10 cellular contexts compared by ENCODE assay signal in genomic region chr12:13173012-13173441, GRCh38. TPM values are rescaled to one million over a fixed set of nuclear protein-coding genes. Genes with fewer than 3 reads are reported as not detected.
A peak's percentile ranks its signal among the peaks of the same experiment; 100 is the strongest.
DNase-seq lines count a peak whose midpoint lies in the region; ATAC-seq and TF ChIP-seq lines count a peak whose summit lies in the region.
"Had no signal": no experiment of that assay in that cellular context is flagged by ENCODE, and none has a peak within 500 bp of the region (broad histone marks: within the 10 kb centered on the region; RNA-seq: fewer than 3 reads in every experiment).

No MANE protein-coding gene starts in this region.

- WGBS in gastroesophageal sphincter (ENCODE audit: low coverage in 1 of 2), 2 donors: 60 to 91% methylated on average over 4 to 5 of the region's 5 CpGs

- H3K4me3 ChIP-seq in gastroesophageal sphincter (no peak overlapping the region), gastrocnemius medialis (no peak overlapping the region), MG63 (no peak overlapping the region)
- H3K4me3 ChIP-seq: prostate gland had no signal

- in situ Hi-C loops in gastrocnemius medialis (cut with MboI; ENCODE audit: low sequenced_read_pairs in 4 of 4): no loop called here

- TF ChIP-seq POLR2A in gastroesophageal sphincter (IDR thresholded peaks at IDR 0.05) (no peak), gastrocnemius medialis (IDR thresholded peaks at IDR 0.05) (no peak)

- H3K36me3 Mint-ChIP-seq in activated T-helper 17 cell treated with anti-CD3 and anti-CD28 coated beads, Interleukin-2, amount 50 U/mL, for 72 hours (ENCODE audit: low read depth): no peaks in the 10 kb centered on the region

- TF ChIP-seq CTCF in gastroesophageal sphincter (IDR thresholded peaks at IDR 0.05): no peak
- TF ChIP-seq CTCF in gastrocnemius medialis (IDR thresholded peaks at IDR 0.05 in 4 of 5, conservative IDR thresholded peaks at IDR 0.05 in 1 of 5): no peak

- peaks cover 16% of the 10 kb centered on the region for H3K4me1 Mint-ChIP-seq in activated T-helper 17 cell treated with anti-CD3 and anti-CD28 coated beads, Interleukin-2, amount 50 U/mL, for 72 hours

- H3K27me3 Mint-ChIP-seq in activated T-helper 17 cell treated with anti-CD3 and anti-CD28 coated beads, Interleukin-2, amount 50 U/mL, for 72 hours: peaks cover 20% of the 10 kb centered on the region

- intact Hi-C loops in gastrocnemius medialis (cut with DNase I; ENCODE audit: low total_unique reads): no loop called here

- H3K4me1 ChIP-seq in gastroesophageal sphincter (peaks cover 0 to 27% (median 9%) of the 10 kb centered on the region in 3 donors), gastrocnemius medialis (peaks cover 0 to 3% of the 10 kb centered on the region in 2 donors)
- H3K4me1 ChIP-seq: prostate gland had no signal

- H3K36me3 ChIP-seq in gastroesophageal sphincter: no peaks in the 10 kb centered on the region
- no peaks in the 10 kb centered on the region for H3K36me3 ChIP-seq in gastrocnemius medialis
- H3K36me3 ChIP-seq in MG63: no peaks in the 10 kb centered on the region
- H3K36me3 ChIP-seq: prostate gland had no signal

- H3K4me3 Mint-ChIP-seq in activated T-helper 17 cell treated with anti-CD3 and anti-CD28 coated beads, Interleukin-2, amount 50 U/mL, for 72 hours: peak overlapping the region; percentile 29

- H3K27me3 ChIP-seq in gastroesophageal sphincter (peaks cover 5% of the 10 kb centered on the region), gastrocnemius medialis (peaks cover 0 to 5% (median 0%) of the 10 kb centered on the region in 3 donors), MG63 (no peaks in the 10 kb centered on the region)

- DNase-seq in GM04503 (ENCODE audit: low read depth) (peak; percentile 78), gastrocnemius medialis (peak in 1 of 2 donors; percentile 45), T-helper 9 cell (no peak), MG63 (no peak)
- DNase-seq in stimulated activated CD4-positive, alpha-beta T cell treated with anti-CD3 and anti-CD28 coated beads, Interleukin-4, amount 100 ng/mL, for 4 hours: no peak
- DNase-seq: activated gamma-delta T cell treated with Interleukin-2 at 50 U/mL for 16 hours had no signal

- peak overlapping the region in 3 of 4 donors; percentile 63 to 76 (median 64) for H3K27ac ChIP-seq in gastroesophageal sphincter
- peak overlapping the region; percentile 38 to 63 (median 52) for H3K27ac ChIP-seq in gastrocnemius medialis
- H3K27ac ChIP-seq: prostate gland had no signal

- no peaks in the 10 kb centered on the region for H3K9me3 Mint-ChIP-seq in activated T-helper 17 cell treated with anti-CD3 and anti-CD28 coated beads, Interleukin-2, amount 50 U/mL, for 72 hours

- no peaks in the 10 kb centered on the region for H3K9me3 ChIP-seq in gastroesophageal sphincter
- H3K9me3 ChIP-seq in gastrocnemius medialis: no peaks in the 10 kb centered on the region
- H3K9me3 ChIP-seq in MG63: peaks cover 2% of the 10 kb centered on the region
- H3K9me3 ChIP-seq: prostate gland had no signal

- TF ChIP-seq EP300 in gastroesophageal sphincter (IDR thresholded peaks at IDR 0.05): no peak

- ATAC-seq in activated T-helper 17 cell treated with anti-CD3 and anti-CD28 coated beads, Interleukin-2, amount 50 U/mL, for 72 hours (replicated peaks): no peak
- peak; percentile 82 for ATAC-seq in gastroesophageal sphincter
- peak; percentile 78 to 81 for ATAC-seq in gastrocnemius medialis
- ATAC-seq in HG03139 (IDR thresholded peaks at IDR 0.05; ENCODE audit: unreplicated experiment): no peak

- H3K27ac Mint-ChIP-seq in activated T-helper 17 cell treated with anti-CD3 and anti-CD28 coated beads, Interleukin-2, amount 50 U/mL, for 72 hours: peak overlapping the region; percentile 79

RNA-seq across cellular contexts. Expression of gene EMP1, which starts 23.5 kb away (rescaled TPM):
- 10 to 100 TPM; 36.7 to 60.2 TPM for total RNA-seq in activated T-helper 17 cell treated with anti-CD3 and anti-CD28 coated beads, Interleukin-2, amount 50 U/mL, for 72 hours
- total RNA-seq in gastroesophageal sphincter (100 to 1,000 TPM in 3 of 4 donors, 10 to 100 TPM in 1; 50.0 to 482 (median 331) TPM), gastrocnemius medialis (100 to 1,000 TPM in 1 of 4 donors, 10 to 100 TPM in 3; 33.5 to 111 (median 73.6) TPM)
- 55.7 and 326 TPM in 2 replicates for total RNA-seq in MG63 (2014; rRNA removed; shearing (Covaris generic); ENCODE audit: low replicate concordance)

Comparison
In these comparisons a context has a peak if more than half of its experiments do, and no peak if none do; other contexts are left out.
1. ATAC-seq: peak in gastroesophageal sphincter (single experiment) and gastrocnemius medialis (2 of 2); none in activated T-helper 17 cell treated with anti-CD3 and anti-CD28 coated beads, Interleukin-2, amount 50 U/mL, for 72 hours (single experiment) and HG03139 (single experiment).